ENCODE assay signal across 1 cellular context in genomic region chr12:118135788-118136558, GRCh38.
TF ChIP-seq lines count a peak whose summit lies in the region.

PEBP1 (plus strand) TSS chr12:118136124; CDS start chr12:118136210, 86 bp downstream.

TF ChIP-seq in A549, 52 proteins besides CTCF, POLR2A, EP300 and RAD21 (continued from another document):
- TF ChIP-seq, protein P1, sequence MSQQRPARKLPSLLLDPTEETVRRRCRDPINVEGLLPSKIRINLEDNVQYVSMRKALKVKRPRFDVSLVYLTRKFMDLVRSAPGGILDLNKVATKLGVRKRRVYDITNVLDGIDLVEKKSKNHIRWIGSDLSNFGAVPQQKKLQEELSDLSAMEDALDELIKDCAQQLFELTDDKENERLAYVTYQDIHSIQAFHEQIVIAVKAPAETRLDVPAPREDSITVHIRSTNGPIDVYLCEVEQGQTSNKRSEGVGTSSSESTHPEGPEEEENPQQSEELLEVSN (IDR thresholded peaks at IDR 0.05; ENCODE audit: borderline replicate concordance, low read depth) = peak; percentile 89
- TF ChIP-seq FOXS1 (CRISPR knock-in tag; IDR thresholded peaks at IDR 0.05) = no peak
TF ChIP-seq in A549: peak in this region for 11.
